Comparison of ENCODE assay signal across 16 cellular contexts in the genomic region with DNA sequence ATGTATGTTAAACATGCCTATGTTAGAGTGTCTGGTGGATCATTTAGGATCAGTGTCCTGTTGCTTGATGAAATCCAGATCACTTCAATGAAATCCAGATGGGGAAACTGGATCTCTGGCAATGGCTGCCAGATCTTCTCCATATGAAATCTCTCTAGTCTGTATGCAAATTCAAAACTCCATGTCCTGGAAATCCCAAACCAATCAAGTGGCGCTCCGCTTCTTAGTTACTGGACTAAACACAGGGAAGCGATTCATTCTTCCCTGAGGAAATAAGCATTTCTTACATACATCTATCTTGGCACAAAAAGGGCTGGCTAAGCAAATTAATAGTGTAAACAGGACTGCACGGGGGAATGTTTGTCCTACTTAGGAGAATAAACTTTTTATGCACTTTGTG.
"Had no signal": no experiment of that assay in that cellular context is flagged by ENCODE, and none has a peak within 500 bp of the region (broad histone marks: within the 10 kb centered on the region; RNA-seq: fewer than 3 reads in every experiment).

No MANE protein-coding gene starts in this region.

- H3K27ac ChIP-seq: brain microvascular endothelial cell, coronary artery, esophagus squamous epithelium, left lung had no signal

- H3K9me3 ChIP-seq: esophagus squamous epithelium, left lung had no signal

- H3K4me3 ChIP-seq: coronary artery, esophagus squamous epithelium, left lung had no signal

- H3K4me1 ChIP-seq: esophagus squamous epithelium, left lung had no signal

- H3K27me3 Mint-ChIP-seq: activated naive CD8-positive, alpha-beta T cell treated with anti-CD3 and anti-CD28 coated beads, Interleukin-2, amount 10 ng/mL, durations not matched to agents 7 days and 5 days; central memory CD8-positive, alpha-beta T cell; naive thymus-derived CD8-positive, alpha-beta T cell; stimulated activated memory B cell treated with anti-CD40 and anti-IgM and Interleukin-4, amounts not matched to agents 10 μg/mL and 1 μg/mL and 100 μg/mL, for 72 hours had no signal

- ATAC-seq: activated CD4-positive, CD25-positive, alpha-beta regulatory T cell treated with anti-CD3 and anti-CD28 coated beads, Interleukin-2, amount 50 U/mL, for 24 hours; left lung; naive thymus-derived CD8-positive, alpha-beta T cell; stimulated activated memory B cell treated with anti-CD40 and anti-IgM and Interleukin-4, amounts not matched to agents 10 μg/mL and 1 μg/mL and 100 μg/mL, for 72 hours had no signal

- H3K27ac Mint-ChIP-seq: activated naive CD8-positive, alpha-beta T cell treated with anti-CD3 and anti-CD28 coated beads, Interleukin-2, amount 10 ng/mL, durations not matched to agents 7 days and 5 days; activated T-helper 1 cell treated with anti-CD3 and anti-CD28 coated beads, Interleukin-12 subunit alpha, Interleukin-12 subunit beta, Interleukin-2, Interleukin-4 antibody, amounts not matched to agents 30 ng/mL and 10 ng/mL and 1 ng/mL, durations not matched to agents 14 hours and 24 hours and 36 hours; naive thymus-derived CD8-positive, alpha-beta T cell; stimulated activated memory B cell treated with anti-CD40 and anti-IgM and Interleukin-4, amounts not matched to agents 10 μg/mL and 1 μg/mL and 100 μg/mL, for 72 hours had no signal

- DNase-seq: activated naive CD4-positive, alpha-beta T cell; activated naive CD8-positive, alpha-beta T cell treated with anti-CD3 and anti-CD28 coated beads, Interleukin-2, amount 10 ng/mL, durations not matched to agents 7 days and 5 days; anterior cingulate cortex; brain microvascular endothelial cell; esophagus squamous epithelium; islet precursor cell; left lung; naive thymus-derived CD8-positive, alpha-beta T cell; retina; stimulated activated CD4-positive, alpha-beta T cell treated with anti-CD3 and anti-CD28 coated beads, Interleukin-2, amount 100 ng/mL, for 48 hours; T-helper 9 cell had no signal

- H3K36me3 ChIP-seq: brain microvascular endothelial cell, esophagus squamous epithelium, left lung had no signal

- H3K9me3 Mint-ChIP-seq: activated naive CD8-positive, alpha-beta T cell treated with anti-CD3 and anti-CD28 coated beads, Interleukin-2, amount 10 ng/mL, durations not matched to agents 7 days and 5 days; activated T-helper 1 cell treated with anti-CD3 and anti-CD28 coated beads, Interleukin-12 subunit alpha, Interleukin-12 subunit beta, Interleukin-2, Interleukin-4 antibody, amounts not matched to agents 30 ng/mL and 10 ng/mL and 1 ng/mL, durations not matched to agents 14 hours and 24 hours and 36 hours; central memory CD8-positive, alpha-beta T cell; stimulated activated memory B cell treated with anti-CD40 and anti-IgM and Interleukin-4, amounts not matched to agents 10 μg/mL and 1 μg/mL and 100 μg/mL, for 72 hours had no signal

- H3K27me3 ChIP-seq: brain microvascular endothelial cell, esophagus squamous epithelium had no signal

- H3K4me1 Mint-ChIP-seq: activated naive CD8-positive, alpha-beta T cell treated with anti-CD3 and anti-CD28 coated beads, Interleukin-2, amount 10 ng/mL, durations not matched to agents 7 days and 5 days; central memory CD8-positive, alpha-beta T cell; naive thymus-derived CD8-positive, alpha-beta T cell; stimulated activated memory B cell treated with anti-CD40 and anti-IgM and Interleukin-4, amounts not matched to agents 10 μg/mL and 1 μg/mL and 100 μg/mL, for 72 hours had no signal

- H3K4me3 Mint-ChIP-seq: activated naive CD8-positive, alpha-beta T cell treated with anti-CD3 and anti-CD28 coated beads, Interleukin-2, amount 10 ng/mL, durations not matched to agents 7 days and 5 days; activated T-helper 1 cell treated with anti-CD3 and anti-CD28 coated beads, Interleukin-12 subunit alpha, Interleukin-12 subunit beta, Interleukin-2, Interleukin-4 antibody, amounts not matched to agents 30 ng/mL and 10 ng/mL and 1 ng/mL, durations not matched to agents 14 hours and 24 hours and 36 hours; central memory CD8-positive, alpha-beta T cell; naive thymus-derived CD8-positive, alpha-beta T cell; stimulated activated memory B cell treated with anti-CD40 and anti-IgM and Interleukin-4, amounts not matched to agents 10 μg/mL and 1 μg/mL and 100 μg/mL, for 72 hours had no signal
